ENCODE assay signal across 29 cellular contexts in the genomic region with DNA sequence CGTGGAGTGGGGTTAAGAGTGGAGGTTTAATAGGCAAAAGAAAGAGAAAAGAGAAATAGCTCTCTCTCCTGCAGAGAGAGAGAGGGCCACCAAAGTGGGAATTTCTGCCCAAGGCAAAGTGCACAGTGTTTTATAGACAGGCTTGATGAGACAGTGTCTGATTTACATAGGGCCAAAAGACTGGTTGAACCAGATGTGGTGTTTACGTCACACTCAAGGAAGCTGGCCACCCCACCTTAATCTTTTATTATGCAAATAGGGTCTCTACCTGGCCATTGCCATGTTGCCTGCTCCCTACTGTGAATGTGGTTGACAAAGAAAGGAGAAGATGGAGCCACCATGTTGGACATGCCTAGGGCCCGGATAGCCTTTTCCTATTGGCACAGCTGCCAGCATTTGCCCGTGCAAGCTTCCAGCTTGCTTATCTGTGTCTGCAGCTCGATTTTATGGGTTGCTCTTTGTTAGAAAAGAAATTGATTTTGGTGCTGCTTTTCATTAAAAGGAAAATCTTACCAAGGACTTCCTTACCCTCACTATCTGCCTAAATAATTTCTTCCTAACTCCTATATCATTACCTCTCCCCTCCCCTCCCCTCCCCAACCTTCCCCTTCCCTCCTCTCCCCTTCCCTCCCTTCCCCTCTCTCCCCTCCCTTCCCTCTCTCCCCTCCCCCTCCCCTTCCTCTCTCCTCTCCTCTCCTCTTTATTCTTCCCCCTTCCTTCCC.
A peak's percentile ranks its signal among the peaks of the same experiment; 100 is the strongest.
DNase-seq lines count a peak whose midpoint lies in the region; FAIRE-seq and TF ChIP-seq lines count a peak whose summit lies in the region.
"Had no signal": no experiment of that assay in that cellular context is flagged by ENCODE, and none has a peak within 500 bp of the region (broad histone marks: within the 10 kb centered on the region; RNA-seq: fewer than 3 reads in every experiment).

No MANE protein-coding gene starts in this region.

- H3K4me1 Mint-ChIP-seq in endodermal cell: no peaks in the 10 kb centered on the region
- H3K4me1 Mint-ChIP-seq: B cell; CD4-positive, CD25-positive, alpha-beta regulatory T cell; T-cell had no signal

- H3K9ac ChIP-seq in endodermal cell (ENCODE audit: extremely low read depth, low read length, poor library complexity, severe bottlenecking): no peak overlapping the region
- H3K9ac ChIP-seq: SK-N-SH had no signal

- peaks cover 12% of the 10 kb centered on the region for H3K9me3 Mint-ChIP-seq in endodermal cell

- WGBS in endodermal cell (ENCODE audit: insufficient coverage in 1 of 2, insufficient read length in 1 of 2), 2 experiments: 83 to 88% methylated on average over 4 to 5 of the region's 5 CpGs

- H3K27me3 ChIP-seq in endodermal cell (ENCODE audit: control insufficient read depth, insufficient read depth, low read length, poor library complexity, severe bottlenecking): no peaks in the 10 kb centered on the region
- H3K27me3 ChIP-seq: MG63 had no signal

- TF ChIP-seq CTCF in endodermal cell (conservative IDR thresholded peaks at IDR 0.05) (no peak), GM10266 (IDR thresholded peaks at IDR 0.05; ENCODE audit: control insufficient read depth, insufficient read depth, low read depth, missing control alignments) (no peak)

- no peaks in the 10 kb centered on the region for H3K9me3 ChIP-seq in endodermal cell (ENCODE audit: control insufficient read depth, low read length)
- H3K9me3 ChIP-seq: MG63, SK-N-SH had no signal

- DNase-seq in DMS53 (lab: John Stamatoyannopoulos, UW) (peak; percentile 17), DMS53 treated with DMSO at 0.1 percent for 48 hours (lab: John Stamatoyannopoulos, UW; ENCODE audit: unreplicated experiment) (no peak), NCI-H146 treated with DMSO at 0.1 percent for 48 hours (lab: John Stamatoyannopoulos, UW; ENCODE audit: unreplicated experiment) (peak; percentile 83), endodermal cell (peak; percentile 48), iPS-NIHi11 (ENCODE audit: low spot score) (peak; percentile 6), NCI-H2107 (lab: John Stamatoyannopoulos, UW) (no peak), GM10266 (ENCODE audit: extremely low spot score) (no peak), urothelium cell line (ENCODE audit: low spot score) (no peak)
- DNase-seq: 8988T; CD4-positive, CD25-positive, alpha-beta regulatory T cell; COR-L47; DMS 273 treated with DMSO at 0.1 percent for 48 hours; EL; GOT3; IMR-90; Kasumi-1; MG63; NCI-H1092; NCI-H1694; NCI-H2081 treated with DMSO at 0.1 percent for 48 hours; NCI-H345; NCI-H82; SHP77 treated with DMSO at 0.1 percent for 48 hours; SK-N-SH; T-cell had no signal

- no peaks in the 10 kb centered on the region for H3K4me1 ChIP-seq in endodermal cell (ENCODE audit: control insufficient read depth, insufficient read depth, low read length)

- H3K4me3 Mint-ChIP-seq in endodermal cell: no peak overlapping the region
- H3K4me3 Mint-ChIP-seq: B cell; CD4-positive, CD25-positive, alpha-beta regulatory T cell; T-cell had no signal

- H3K4me3 ChIP-seq in endodermal cell (ENCODE audit: low read length): no peak overlapping the region
- H3K4me3 ChIP-seq: MG63 had no signal

- H3K36me3 ChIP-seq in endodermal cell (ENCODE audit: control insufficient read depth, insufficient read depth, low read length): no peaks in the 10 kb centered on the region
- H3K36me3 ChIP-seq: MG63 had no signal

- peaks cover 2% of the 10 kb centered on the region for H3K36me3 Mint-ChIP-seq in endodermal cell (ENCODE audit: low read depth)
- H3K36me3 Mint-ChIP-seq: CD4-positive, CD25-positive, alpha-beta regulatory T cell; T-cell had no signal

- no peak overlapping the region for H3K27ac Mint-ChIP-seq in endodermal cell
- H3K27ac Mint-ChIP-seq: B cell; CD4-positive, CD25-positive, alpha-beta regulatory T cell; T-cell had no signal

- no peaks in the 10 kb centered on the region for H3K27me3 Mint-ChIP-seq in endodermal cell (ENCODE audit: insufficient read depth)
- H3K27me3 Mint-ChIP-seq: B cell; CD4-positive, CD25-positive, alpha-beta regulatory T cell; T-cell had no signal

- H3K27ac ChIP-seq in endodermal cell (ENCODE audit: low read depth, low read length): no peak overlapping the region
- H3K27ac ChIP-seq: HL-60 had no signal

- no peak for FAIRE-seq in urothelium cell line (lab: Jason Lieb, UNC)
- FAIRE-seq: GM12892, GM18507 had no signal

Comparison
In these comparisons a context has a peak if more than half of its experiments do, and no peak if none do; other contexts are left out.
1. DNase-seq: peak in DMS53 (single experiment), NCI-H146 treated with DMSO at 0.1 percent for 48 hours (single experiment), endodermal cell (single experiment) and iPS-NIHi11 (single experiment); none in DMS53 treated with DMSO at 0.1 percent for 48 hours (single experiment), NCI-H2107 (single experiment), GM10266 (single experiment) and urothelium cell line (single experiment).